In the genomic region with DNA sequence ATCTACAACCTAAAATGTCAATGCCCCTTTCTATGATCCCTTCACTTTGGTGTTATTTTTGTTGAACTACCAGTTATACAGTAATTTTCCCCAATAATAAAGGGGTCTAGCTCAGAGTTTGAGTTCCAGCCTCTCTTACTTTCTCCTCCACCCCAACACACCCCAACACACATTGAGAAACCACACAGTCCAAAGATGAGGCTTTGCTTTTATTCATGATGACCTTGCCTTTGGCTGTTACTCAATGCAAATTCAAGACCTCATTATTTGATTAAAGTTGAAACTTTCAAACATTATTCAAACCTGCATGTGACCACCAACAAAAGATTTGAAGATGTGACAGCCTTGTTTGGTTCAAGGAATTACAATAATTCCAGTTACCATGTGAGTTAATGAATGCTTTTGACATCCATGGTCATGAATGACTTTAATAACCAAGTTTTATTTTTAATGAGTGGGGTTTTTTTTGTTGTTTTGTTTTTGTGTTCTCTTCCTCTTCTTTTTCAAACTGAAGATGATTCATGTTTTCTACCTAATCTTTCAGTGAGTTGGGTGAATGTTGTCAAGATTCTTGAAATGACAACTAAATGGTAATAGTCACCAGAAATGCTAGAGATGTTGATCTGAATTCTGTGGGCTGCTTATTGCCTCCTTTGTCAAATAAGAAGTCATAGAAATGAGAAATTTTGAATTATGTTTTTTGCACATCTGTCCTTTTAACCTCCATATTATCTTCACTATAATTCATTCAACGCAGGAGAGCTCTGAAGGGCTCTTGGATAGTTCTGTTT, we compare ENCODE assay signal across 26 cellular contexts.
"Had no signal": no experiment of that assay in that cellular context is flagged by ENCODE, and none has a peak within 500 bp of the region (broad histone marks: within the 10 kb centered on the region; RNA-seq: fewer than 3 reads in every experiment).

No MANE protein-coding gene starts in this region.

- H3K9me3 Mint-ChIP-seq: central memory CD8-positive, alpha-beta T cell; immature natural killer cell; naive thymus-derived CD4-positive, alpha-beta T cell had no signal

- ATAC-seq: foreskin keratinocyte; heart left ventricle; left colon; naive thymus-derived CD4-positive, alpha-beta T cell; sciatic nerve had no signal

- DNase-seq: activated CD4-positive, alpha-beta T cell treated with anti-CD3 and anti-CD28 coated beads, Interleukin-2, amount 50 U/mL, for 1 hour; activated CD4-positive, CD25-positive, alpha-beta regulatory T cell; activated CD8-positive, alpha-beta memory T cell treated with anti-CD3 and anti-CD28 coated beads for 24 hours; activated CD8-positive, alpha-beta memory T cell treated with anti-CD3 and anti-CD28 coated beads, Interleukin-2, amount 50 U/mL, for 4 hours; activated gamma-delta T cell treated with Interleukin-2 at 50 U/mL for 16 hours; activated naive CD4-positive, alpha-beta T cell treated with anti-CD3 and anti-CD28 coated beads, Interleukin-2, amount 50 U/mL, for 16 hours; dermis blood vessel endothelial cell; effector CD4-positive, alpha-beta T cell; foreskin keratinocyte; heart left ventricle; hypothalamus; immature natural killer cell; kidney; left colon; mammary epithelial cell; midbrain; naive thymus-derived CD4-positive, alpha-beta T cell; ovary; stimulated activated CD4-positive, alpha-beta T cell treated with anti-CD3 and anti-CD28 coated beads, Interleukin-12 subunit alpha, Interleukin-12 subunit beta, amount 100 ng/mL, for 4 hours; stimulated activated CD4-positive, alpha-beta T cell treated with anti-CD3 and anti-CD28 coated beads, Interleukin-4, amount 100 ng/mL, for 1 hour; stomach; thyroid gland; upper lobe of left lung had no signal

- H3K27ac Mint-ChIP-seq: progenitor cell of endocrine pancreas had no signal

- H3K4me1 Mint-ChIP-seq: central memory CD8-positive, alpha-beta T cell had no signal

- H3K4me3 Mint-ChIP-seq: central memory CD8-positive, alpha-beta T cell; immature natural killer cell; naive thymus-derived CD4-positive, alpha-beta T cell had no signal

- H3K27me3 Mint-ChIP-seq: central memory CD8-positive, alpha-beta T cell; naive thymus-derived CD4-positive, alpha-beta T cell; progenitor cell of endocrine pancreas had no signal
